31 cellular contexts compared by ENCODE assay signal in the genomic region with DNA sequence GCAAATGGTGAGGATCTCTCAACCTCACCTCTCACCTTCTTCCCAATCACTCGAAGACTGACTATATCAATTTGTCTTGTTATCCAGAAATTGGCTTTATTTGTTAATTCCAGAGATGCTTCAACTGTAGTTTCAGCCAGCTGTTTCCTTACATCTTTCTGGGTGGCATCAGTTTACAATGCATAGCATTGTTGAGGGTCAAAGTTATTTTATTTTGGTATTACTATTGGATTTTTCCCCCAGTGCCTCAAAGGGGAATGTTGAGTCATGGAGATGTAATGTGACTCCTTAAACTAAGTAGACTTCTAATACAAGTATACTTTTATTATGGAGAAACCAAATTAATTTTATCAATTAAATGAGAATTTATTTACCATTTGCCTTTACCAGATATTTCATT.
A peak's percentile ranks its signal among the peaks of the same experiment; 100 is the strongest.
DNase-seq lines count a peak whose midpoint lies in the region; ATAC-seq, FAIRE-seq and TF ChIP-seq lines count a peak whose summit lies in the region.
"Had no signal": no experiment of that assay in that cellular context is flagged by ENCODE, and none has a peak within 500 bp of the region (broad histone marks: within the 10 kb centered on the region; RNA-seq: fewer than 3 reads in every experiment).

No MANE protein-coding gene starts in this region.

- H3K9ac ChIP-seq in mammary epithelial cell (ENCODE audit: insufficient read depth, low read length): no peak overlapping the region

- 100% methylated on average over 1 of the region's 1 CpG for WGBS in mammary epithelial cell (ENCODE audit: low coverage, missing lambda C conversion rate)

- BruUV-seq in mammary epithelial cell (replicated peaks; lab: Mats Ljungman, UMichigan): no TSS peak

- peak; percentile 35 for FAIRE-seq in urothelium cell line (lab: Jason Lieb, UNC)
- FAIRE-seq: GM19239 had no signal

- H3K27ac Mint-ChIP-seq in activated naive CD8-positive, alpha-beta T cell treated with anti-CD3 and anti-CD28 coated beads, Interleukin-2, amount 50 U/mL, for 24 hours: no peak overlapping the region
- H3K27ac Mint-ChIP-seq: activated CD4-positive, alpha-beta T cell treated with anti-CD3 and anti-CD28 coated beads for 36 hours; activated CD8-positive, alpha-beta T cell treated with anti-CD3 and anti-CD28 coated beads, Interleukin-2, amount 10 ng/mL, durations not matched to agents 7 days and 5 days; activated naive CD4-positive, alpha-beta T cell treated with anti-CD3 and anti-CD28 coated beads, Interleukin-2, amount 50 U/mL, for 72 hours; CD4-positive, CD25-positive, alpha-beta regulatory T cell; dendritic cell treated with granulocyte-macrophage colony-stimulating factor and Interleukin-4, amounts not matched to agents 40 ng/mL and 50 ng/mL, for 4 days; T-helper 2 cell treated with Interferon-gamma antibody and Interleukin-4, amounts not matched to agents 5 μg/mL and 100 μg/mL, for 36 hours had no signal

- in situ Hi-C loops in mammary epithelial cell (cut with MboI; ENCODE audit: low sequenced_read_pairs in 2 of 2): no loop called here

- no peak overlapping the region for H3K4me3 Mint-ChIP-seq in activated naive CD8-positive, alpha-beta T cell treated with anti-CD3 and anti-CD28 coated beads, Interleukin-2, amount 50 U/mL, for 24 hours
- H3K4me3 Mint-ChIP-seq: activated CD4-positive, alpha-beta T cell treated with anti-CD3 and anti-CD28 coated beads for 36 hours; activated CD8-positive, alpha-beta T cell treated with anti-CD3 and anti-CD28 coated beads, Interleukin-2, amount 10 ng/mL, durations not matched to agents 7 days and 5 days; CD4-positive, CD25-positive, alpha-beta regulatory T cell; central memory CD8-positive, alpha-beta T cell; dendritic cell treated with granulocyte-macrophage colony-stimulating factor and Interleukin-4, amounts not matched to agents 40 ng/mL and 50 ng/mL, for 4 days; nephron progenitor cell; T-helper 2 cell treated with Interferon-gamma antibody and Interleukin-4, amounts not matched to agents 5 μg/mL and 100 μg/mL, for 36 hours had no signal

- H3K4me2 ChIP-seq in mammary epithelial cell (ENCODE audit: insufficient read depth, low read depth, low read length): peak overlapping the region; percentile 30

- ATAC-seq in activated naive CD8-positive, alpha-beta T cell treated with anti-CD3 and anti-CD28 coated beads, Interleukin-2, amount 50 U/mL, for 24 hours: no peak
- ATAC-seq: activated CD4-positive, alpha-beta T cell treated with anti-CD3 and anti-CD28 coated beads for 36 hours; activated CD8-positive, alpha-beta T cell treated with anti-CD3 and anti-CD28 coated beads, Interleukin-2, amount 10 ng/mL, durations not matched to agents 7 days and 5 days; activated naive CD4-positive, alpha-beta T cell treated with anti-CD3 and anti-CD28 coated beads, Interleukin-2, amount 50 U/mL, for 72 hours; esophagus mucosa; gastroesophageal sphincter; left colon; pancreas had no signal

- H3K27me3 Mint-ChIP-seq in activated naive CD8-positive, alpha-beta T cell treated with anti-CD3 and anti-CD28 coated beads, Interleukin-2, amount 50 U/mL, for 24 hours: no peaks in the 10 kb centered on the region
- H3K27me3 Mint-ChIP-seq: activated CD4-positive, alpha-beta T cell treated with anti-CD3 and anti-CD28 coated beads for 36 hours; CD4-positive, CD25-positive, alpha-beta regulatory T cell; central memory CD8-positive, alpha-beta T cell; dendritic cell treated with granulocyte-macrophage colony-stimulating factor and Interleukin-4, amounts not matched to agents 40 ng/mL and 50 ng/mL, for 4 days had no signal

- H3K79me2 ChIP-seq in mammary epithelial cell (ENCODE audit: insufficient read depth, low read length): no peaks in the 10 kb centered on the region

- no peak for TF ChIP-seq POLR2A in breast epithelium (IDR thresholded peaks at IDR 0.05)

- H3K27ac ChIP-seq in mammary epithelial cell (ENCODE audit: insufficient read depth, low read depth, low read length) (peak overlapping the region; percentile 26), breast epithelium (no peak overlapping the region)
- H3K27ac ChIP-seq: gastroesophageal sphincter, pancreas had no signal

- peak; percentile 41 for DNase-seq in mammary epithelial cell
- no peak for DNase-seq in breast epithelium (ENCODE audit: low spot score in 2 of 2)
- DNase-seq in RPMI7951 (ENCODE audit: low read depth): peak; percentile 54
- peak; percentile 41 for DNase-seq in fibroblast of pulmonary artery (ENCODE audit: low read depth)
- peak; percentile 32 for DNase-seq in urothelium cell line (ENCODE audit: low spot score)
- no peak for DNase-seq in posterior vena cava (ENCODE audit: low spot score)
- DNase-seq in activated naive CD8-positive, alpha-beta T cell treated with anti-CD3 and anti-CD28 coated beads, Interleukin-2, amount 50 U/mL, for 24 hours: no peak
- DNase-seq in kidney glomerular epithelial cell (lab: John Stamatoyannopoulos, UW): no peak
- DNase-seq: 8988T; activated CD4-positive, alpha-beta T cell treated with anti-CD3 and anti-CD28 coated beads for 36 hours; activated CD8-positive, alpha-beta T cell treated with anti-CD3 and anti-CD28 coated beads, Interleukin-2, amount 10 ng/mL, durations not matched to agents 7 days and 5 days; activated effector memory CD4-positive, alpha-beta T cell treated with Interleukin-2 at 50 U/mL for 16 hours; activated T-cell treated with anti-CD3 and anti-CD28 coated beads for 4 hours; anterior cingulate cortex; CD4-positive, CD25-positive, alpha-beta regulatory T cell; H7; left colon; NCI-H1436 treated with DMSO at 0.1 percent for 48 hours; NCI-H345; nephron progenitor cell; pancreas; Right ventricle myocardium superior; stimulated activated CD4-positive, alpha-beta T cell treated with anti-CD3 and anti-CD28 coated beads, Interleukin-1b, Interleukin-23, amount 100 ng/mL, for 48 hours; stimulated activated naive CD4-positive, alpha-beta T cell treated with Interleukin-2 at 50 U/mL for 16 hours had no signal

- peaks cover 3% of the 10 kb centered on the region for H3K36me3 Mint-ChIP-seq in activated naive CD8-positive, alpha-beta T cell treated with anti-CD3 and anti-CD28 coated beads, Interleukin-2, amount 50 U/mL, for 24 hours (ENCODE audit: low read depth)

- dilution Hi-C loops in mammary epithelial cell (cut with HindIII; ENCODE audit: low sequenced_read_pairs): no loop called here

- H3K27me3 ChIP-seq in mammary epithelial cell (ENCODE audit: insufficient read depth, low read length): no peaks in the 10 kb centered on the region
- no peaks in the 10 kb centered on the region for H3K27me3 ChIP-seq in breast epithelium
- H3K27me3 ChIP-seq: gastroesophageal sphincter, pancreas had no signal

- no peaks in the 10 kb centered on the region for H3K9me3 Mint-ChIP-seq in activated naive CD8-positive, alpha-beta T cell treated with anti-CD3 and anti-CD28 coated beads, Interleukin-2, amount 50 U/mL, for 24 hours
- H3K9me3 Mint-ChIP-seq: activated naive CD4-positive, alpha-beta T cell treated with anti-CD3 and anti-CD28 coated beads, Interleukin-2, amount 50 U/mL, for 72 hours; CD4-positive, CD25-positive, alpha-beta regulatory T cell; central memory CD8-positive, alpha-beta T cell; dendritic cell treated with granulocyte-macrophage colony-stimulating factor and Interleukin-4, amounts not matched to agents 40 ng/mL and 50 ng/mL, for 4 days; nephron progenitor cell; T-helper 2 cell treated with Interferon-gamma antibody and Interleukin-4, amounts not matched to agents 5 μg/mL and 100 μg/mL, for 36 hours had no signal

- H3K4me1 ChIP-seq in mammary epithelial cell (ENCODE audit: insufficient read depth, low read length): peaks cover 31% of the 10 kb centered on the region
- no peaks in the 10 kb centered on the region for H3K4me1 ChIP-seq in breast epithelium

- no peaks in the 10 kb centered on the region for H4K20me1 ChIP-seq in mammary epithelial cell (ENCODE audit: insufficient read depth, low read length)

- peaks cover 13% of the 10 kb centered on the region for H3K4me1 Mint-ChIP-seq in activated naive CD8-positive, alpha-beta T cell treated with anti-CD3 and anti-CD28 coated beads, Interleukin-2, amount 50 U/mL, for 24 hours
- H3K4me1 Mint-ChIP-seq: central memory CD8-positive, alpha-beta T cell; nephron progenitor cell had no signal

- H3K9me3 ChIP-seq in mammary epithelial cell (replicated peaks; ENCODE audit: insufficient read depth, low read length) (no peaks in the 10 kb centered on the region), breast epithelium (no peaks in the 10 kb centered on the region)
- H3K9me3 ChIP-seq: gastroesophageal sphincter, pancreas had no signal

- intact Hi-C loops in mammary epithelial cell (cut with micrococcal nuclease): loop anchor here (10.0 kb wide), 1 partner anchor 109 kb away; no protein-coding TSS in a partner anchor
- intact Hi-C loops in breast epithelium (cut with DNase I; ENCODE audit: low total_unique reads): no loop called here
- intact Hi-C loops in posterior vena cava (cut with DNase I): no loop called here

- TF ChIP-seq CTCF in mammary epithelial cell (conservative IDR thresholded peaks at IDR 0.05 in 1 of 2, IDR thresholded peaks at IDR 0.05 in 1 of 2; ENCODE audit: extremely low read depth in 1 of 2, insufficient read depth in 1 of 2, low read depth in 1 of 2, low read length in 2 of 2): no peak
- TF ChIP-seq CTCF in breast epithelium (IDR thresholded peaks at IDR 0.05): no peak
- no peak for TF ChIP-seq CTCF in fibroblast of pulmonary artery (IDR thresholded peaks at IDR 0.05; ENCODE audit: low read length, missing control alignments)

- H3K4me3 ChIP-seq in mammary epithelial cell (replicated peaks in 1 of 3; ENCODE audit: insufficient read depth in 1 of 3, low read depth in 2 of 3, low read length in 3 of 3): no peak overlapping the region
- no peak overlapping the region for H3K4me3 ChIP-seq in breast epithelium
- H3K4me3 ChIP-seq in fibroblast of pulmonary artery (replicated peaks; ENCODE audit: low read depth, low read length): no peak overlapping the region
- H3K4me3 ChIP-seq: gastroesophageal sphincter, pancreas had no signal

- H2AFZ ChIP-seq in mammary epithelial cell (ENCODE audit: low read depth, low read length): no peak overlapping the region

- no peaks in the 10 kb centered on the region for H3K36me3 ChIP-seq in mammary epithelial cell (ENCODE audit: insufficient read depth, low read length)
- no peaks in the 10 kb centered on the region for H3K36me3 ChIP-seq in breast epithelium
- H3K36me3 ChIP-seq: gastroesophageal sphincter, pancreas had no signal

- CTCF ChIA-PET in mammary epithelial cell (lab: Charles Lee; ENCODE audit: low non-redundant PET): no interaction called here

Comparison
In these comparisons a context has a peak if more than half of its experiments do, and no peak if none do; other contexts are left out.
1. DNase-seq: peak in mammary epithelial cell (single experiment), RPMI7951 (single experiment), fibroblast of pulmonary artery (single experiment) and urothelium cell line (single experiment); none in breast epithelium (0 of 2), posterior vena cava (single experiment), activated naive CD8-positive, alpha-beta T cell treated with anti-CD3 and anti-CD28 coated beads, Interleukin-2, amount 50 U/mL, for 24 hours (single experiment) and kidney glomerular epithelial cell (single experiment).